Comparison of ENCODE assay signal across 1 cellular context in genomic region chr14:21103710-21104447, GRCh38.
A peak's percentile ranks its signal among the peaks of the same experiment; 100 is the strongest.
TF ChIP-seq lines count a peak whose summit lies in the region.

No MANE protein-coding gene starts in this region.

TF ChIP-seq in HepG2, 621 proteins besides CTCF, POLR2A, EP300 and RAD21 (continued from another document and continues in another):
- TF ChIP-seq ATF6 (CRISPR knock-in tag; conservative IDR thresholded peaks at IDR 0.05) = peak; percentile 91
- TF ChIP-seq NR2F6 (IDR thresholded peaks at IDR 0.05) = peak; percentile 98
- peak; percentile 97 for TF ChIP-seq NR2F6 (CRISPR knock-in tag; IDR thresholded peaks at IDR 0.05)
- 0 out of 2 replicates have a peak, but pooled peaks have one; percentile 50 for TF ChIP-seq ZSCAN30 (CRISPR knock-in tag; IDR thresholded peaks at IDR 0.05)
- TF ChIP-seq CERS6 (CRISPR knock-in tag; IDR thresholded peaks at IDR 0.05) = no peak
- TF ChIP-seq NCOR1 (IDR thresholded peaks at IDR 0.05; ENCODE audit: borderline replicate concordance, low read length) = peak; percentile 95
- peak; percentile 100 for TF ChIP-seq ZNF772 (CRISPR knock-in tag; IDR thresholded peaks at IDR 0.05)
- TF ChIP-seq CHD4 (IDR thresholded peaks at IDR 0.05; ENCODE audit: borderline replicate concordance, low read length) = peak; percentile 10; the same call in 1 of the 2 replicates
- peak; percentile 98 for TF ChIP-seq MXD3 (CRISPR knock-in tag; IDR thresholded peaks at IDR 0.05)
- TF ChIP-seq CSRNP1 (CRISPR knock-in tag; IDR thresholded peaks at IDR 0.05) = peak; percentile 100
- peak; percentile 78 for TF ChIP-seq POGZ (CRISPR knock-in tag; IDR thresholded peaks at IDR 0.05)
- peak; percentile 97; the same call in 1 of the 2 replicates for TF ChIP-seq GLI4 (CRISPR knock-in tag; IDR thresholded peaks at IDR 0.05; ENCODE audit: borderline replicate concordance)
- peak; percentile 77; the same call in 1 of the 2 replicates for TF ChIP-seq SSRP1 (CRISPR knock-in tag; IDR thresholded peaks at IDR 0.05)
- peak; percentile 97 for TF ChIP-seq ARNT2 (CRISPR knock-in tag; IDR thresholded peaks at IDR 0.05; ENCODE audit: low read depth)
- peak; percentile 97 for TF ChIP-seq JUND (CRISPR knock-in tag; IDR thresholded peaks at IDR 0.05)
- peak; percentile 88 for TF ChIP-seq AHR (CRISPR knock-in tag; IDR thresholded peaks at IDR 0.05)
- no peak for TF ChIP-seq CENPX (CRISPR knock-in tag; IDR thresholded peaks at IDR 0.05)
- peak; percentile 56 for TF ChIP-seq MIXL1 (CRISPR knock-in tag; IDR thresholded peaks at IDR 0.05)
- TF ChIP-seq ZNF704 (CRISPR knock-in tag; IDR thresholded peaks at IDR 0.05; ENCODE audit: borderline replicate concordance) = peak; percentile 96; the same call in 1 of the 2 replicates
- no peak; the same call in 1 of the 2 replicates for TF ChIP-seq TOE1 (CRISPR knock-in tag; IDR thresholded peaks at IDR 0.05)
- peak; percentile 100 for TF ChIP-seq ZNF670 (CRISPR knock-in tag; IDR thresholded peaks at IDR 0.05; ENCODE audit: borderline replicate concordance)
- peak; percentile 99 for TF ChIP-seq ATF7-NPFF (CRISPR knock-in tag; IDR thresholded peaks at IDR 0.05; ENCODE audit: low read depth)
- TF ChIP-seq ZNF282 (IDR thresholded peaks at IDR 0.05; ENCODE audit: partially characterized antibody) = no peak
- TF ChIP-seq SIX4 (CRISPR knock-in tag; IDR thresholded peaks at IDR 0.05) = peak; percentile 82
- peak; percentile 76 for TF ChIP-seq ZNF615 (CRISPR knock-in tag; IDR thresholded peaks at IDR 0.05; ENCODE audit: borderline replicate concordance)
- TF ChIP-seq SUZ12 (IDR thresholded peaks at IDR 0.05; ENCODE audit: low read depth, low read length) = no peak
- TF ChIP-seq ZNF672 (CRISPR knock-in tag; IDR thresholded peaks at IDR 0.05) = no peak
- TF ChIP-seq ZBTB7A (CRISPR knock-in tag; IDR thresholded peaks at IDR 0.05) = peak; percentile 97
- peak; percentile 97; the same call in 1 of the 2 replicates for TF ChIP-seq ZNF780A (CRISPR knock-in tag; IDR thresholded peaks at IDR 0.05)
- TF ChIP-seq ZNF232 (CRISPR knock-in tag; IDR thresholded peaks at IDR 0.05; ENCODE audit: borderline replicate concordance) = peak; percentile 96
- TF ChIP-seq NR2C2 (CRISPR knock-in tag; IDR thresholded peaks at IDR 0.05; ENCODE audit: borderline replicate concordance) = peak; percentile 97
- peak; percentile 99 for TF ChIP-seq ZNF337 (CRISPR knock-in tag; IDR thresholded peaks at IDR 0.05; ENCODE audit: borderline replicate concordance, low read depth)
- peak; percentile 95 to 98 for TF ChIP-seq HMGXB4 (CRISPR knock-in tag; IDR thresholded peaks at IDR 0.05; ENCODE audit: borderline replicate concordance in 1 of 2, low read depth in 1 of 2)
- TF ChIP-seq DBP (CRISPR knock-in tag; IDR thresholded peaks at IDR 0.05; ENCODE audit: not compliant biosample characterization) = peak; percentile 26
- TF ChIP-seq ZSCAN20 (CRISPR knock-in tag; IDR thresholded peaks at IDR 0.05; ENCODE audit: borderline replicate concordance) = peak; percentile 86; the same call in 1 of the 2 replicates
- TF ChIP-seq MLX (CRISPR knock-in tag; IDR thresholded peaks at IDR 0.05) = peak; percentile 61
- peak; percentile 98 for TF ChIP-seq ZNF737 (CRISPR knock-in tag; IDR thresholded peaks at IDR 0.05; ENCODE audit: borderline replicate concordance)
- TF ChIP-seq ZNF629 (CRISPR knock-in tag; conservative IDR thresholded peaks at IDR 0.05) = peak; percentile 56
- peak; percentile 98 for TF ChIP-seq ZNF431 (CRISPR knock-in tag; IDR thresholded peaks at IDR 0.05; ENCODE audit: borderline replicate concordance, low read depth)
- TF ChIP-seq SMAD1 (CRISPR knock-in tag; IDR thresholded peaks at IDR 0.05; ENCODE audit: borderline replicate concordance, low read depth) = peak; percentile 98
- 0 out of 2 replicates have a peak, but pooled peaks have one; percentile 70 for TF ChIP-seq ZNF468 (CRISPR knock-in tag; IDR thresholded peaks at IDR 0.05)
- no peak for TF ChIP-seq ARNT (IDR thresholded peaks at IDR 0.05)
- peak; percentile 94 for TF ChIP-seq ZNF709 (CRISPR knock-in tag; IDR thresholded peaks at IDR 0.05)
- peak; percentile 100 for TF ChIP-seq BORCS8-MEF2B (CRISPR knock-in tag; IDR thresholded peaks at IDR 0.05)
- peak; percentile 99; the same call in 1 of the 2 replicates for TF ChIP-seq TRAFD1 (CRISPR knock-in tag; IDR thresholded peaks at IDR 0.05; ENCODE audit: borderline replicate concordance)
- TF ChIP-seq ZZZ3 (CRISPR knock-in tag; IDR thresholded peaks at IDR 0.05; ENCODE audit: borderline replicate concordance) = peak; percentile 99
- TF ChIP-seq MXI1 (IDR thresholded peaks at IDR 0.05; ENCODE audit: borderline replicate concordance, low read depth, low read length) = peak; percentile 42
- TF ChIP-seq ZNF776 (CRISPR knock-in tag; IDR thresholded peaks at IDR 0.05) = peak; percentile 100
- TF ChIP-seq RNF219 (CRISPR knock-in tag; IDR thresholded peaks at IDR 0.05) = peak; percentile 57; the same call in 1 of the 2 replicates
- TF ChIP-seq ZBTB26 (CRISPR knock-in tag; IDR thresholded peaks at IDR 0.05; ENCODE audit: borderline replicate concordance) = peak; percentile 20
- TF ChIP-seq ZNF589 (CRISPR knock-in tag; conservative IDR thresholded peaks at IDR 0.05) = peak; percentile 98; the same call in 1 of the 2 replicates
- peak; percentile 98; the same call in 1 of the 2 replicates for TF ChIP-seq FOXC1 (CRISPR knock-in tag; IDR thresholded peaks at IDR 0.05; ENCODE audit: borderline replicate concordance)
